ENCODE assay signal across 16 cellular contexts in genomic region chr5:55517804-55518203, GRCh38.
"Had no signal": no experiment of that assay in that cellular context is flagged by ENCODE, and none has a peak within 500 bp of the region (broad histone marks: within the 10 kb centered on the region; RNA-seq: fewer than 3 reads in every experiment).

No MANE protein-coding gene starts in this region.

- H3K36me3 ChIP-seq: pancreas, thyroid gland, vagina had no signal

- ATAC-seq: heart left ventricle; stimulated activated naive CD8-positive, alpha-beta T cell treated with anti-CD3 and anti-CD28 coated beads, Interleukin-15, amount 100 ng/mL, for 72 hours had no signal

- H3K9me3 ChIP-seq: heart left ventricle, pancreas, thyroid gland, vagina had no signal

- DNase-seq: activated CD4-positive, alpha-beta T cell treated with anti-CD3 and anti-CD28 coated beads, Interleukin-2, amount 10 ng/mL, durations not matched to agents 7 days and 5 days; activated CD4-positive, CD25-positive, alpha-beta regulatory T cell; activated CD8-positive, alpha-beta memory T cell treated with anti-CD3 and anti-CD28 coated beads for 24 hours; activated effector memory CD4-positive, alpha-beta T cell treated with anti-CD3 and anti-CD28 coated beads, Interleukin-2, amount 50 U/mL, for 16 hours; anterior cingulate cortex; dorsolateral prefrontal cortex; foreskin melanocyte; heart left ventricle; islet precursor cell; mesendoderm; pancreas; stimulated activated CD4-positive, alpha-beta T cell treated with anti-CD3 and anti-CD28 coated beads, Interleukin-15, amount 100 ng/mL, for 24 hours; stimulated activated CD4-positive, alpha-beta T cell treated with anti-CD3 and anti-CD28 coated beads, Interleukin-4, amount 100 ng/mL, for 24 hours; stimulated activated naive CD8-positive, alpha-beta T cell treated with anti-CD3 and anti-CD28 coated beads, Interleukin-15, amount 100 ng/mL, for 72 hours; thyroid gland had no signal

- H3K27ac ChIP-seq: thyroid gland, vagina had no signal

- H3K4me3 ChIP-seq: dorsolateral prefrontal cortex, heart left ventricle, pancreas, thyroid gland, vagina had no signal

- H3K27me3 ChIP-seq: dorsolateral prefrontal cortex, heart left ventricle, pancreas, thyroid gland, vagina had no signal
